Comparison of ENCODE assay signal across 8 cellular contexts in genomic region chr14:81219821-81220487, GRCh38. TPM values are rescaled to one million over a fixed set of nuclear protein-coding genes. Genes with fewer than 3 reads are reported as not detected.
DNase-seq lines count a peak whose midpoint lies in the region; ATAC-seq and TF ChIP-seq lines count a peak whose summit lies in the region.

No MANE protein-coding gene starts in this region.

- TF ChIP-seq CTCF in HFFc6 (IDR thresholded peaks at IDR 0.05) = no peak
- no peak for TF ChIP-seq CTCF in psoas muscle (IDR thresholded peaks at IDR 0.05)

- H3K27ac ChIP-seq in SK-N-MC = peak overlapping the region; percentile 94
- H3K27ac ChIP-seq in psoas muscle = peak overlapping the region; percentile 97

- H3K36me3 ChIP-seq in SK-N-MC (ENCODE audit: insufficient read depth, low read length) (peaks cover 22% of the 10 kb centered on the region), psoas muscle (ENCODE audit: insufficient read depth in 1 of 2, low read depth in 1 of 2) (peaks cover 0 to 14% of the 10 kb centered on the region in 2 donors)

- H3K4me3 Mint-ChIP-seq in HFFc6 = peak overlapping the region; percentile 99
- peak overlapping the region; percentile 100 for H3K4me3 Mint-ChIP-seq in activated naive CD8-positive, alpha-beta T cell treated with anti-CD3 and anti-CD28 coated beads, Interleukin-2, amount 10 ng/mL, durations not matched to agents 7 days and 5 days

- H3K4me1 Mint-ChIP-seq in HFFc6 (ENCODE audit: low read depth) = peaks cover 37% of the 10 kb centered on the region
- H3K4me1 Mint-ChIP-seq in activated naive CD8-positive, alpha-beta T cell treated with anti-CD3 and anti-CD28 coated beads, Interleukin-2, amount 10 ng/mL, durations not matched to agents 7 days and 5 days = peaks cover 16% of the 10 kb centered on the region

- H3K4me1 ChIP-seq in psoas muscle = peaks cover 22% of the 10 kb centered on the region

- peak; percentile 2 for ATAC-seq in activated naive CD8-positive, alpha-beta T cell treated with anti-CD3 and anti-CD28 coated beads, Interleukin-2, amount 10 ng/mL, durations not matched to agents 7 days and 5 days (ENCODE audit: low read depth)
- ATAC-seq in left ventricle myocardium superior = peak; percentile 7
- ATAC-seq in psoas muscle = peak in 3 of 4 donors; percentile 2 to 27 (median 7)
- no peak for ATAC-seq in HG02678 (IDR thresholded peaks at IDR 0.05; ENCODE audit: unreplicated experiment)

- H3K27me3 ChIP-seq in psoas muscle (ENCODE audit: insufficient read depth in 3 of 3, low read length in 2 of 3) = no peaks in the 10 kb centered on the region

- peaks cover 9% of the 10 kb centered on the region for H3K27me3 Mint-ChIP-seq in HFFc6 (ENCODE audit: insufficient read depth)
- peaks cover 2% of the 10 kb centered on the region for H3K27me3 Mint-ChIP-seq in activated naive CD8-positive, alpha-beta T cell treated with anti-CD3 and anti-CD28 coated beads, Interleukin-2, amount 10 ng/mL, durations not matched to agents 7 days and 5 days

- DNase-seq in C1 segment of cervical spinal cord (lab: John Stamatoyannopoulos, UW) = peak in 8 of 14 donors; percentile 37 to 80 (median 62)
- peak; percentile 5 for DNase-seq in HFFc6
- DNase-seq in SK-N-MC (ENCODE audit: low read depth, low spot score) = no peak
- peak; percentile 68 for DNase-seq in activated naive CD8-positive, alpha-beta T cell treated with anti-CD3 and anti-CD28 coated beads, Interleukin-2, amount 10 ng/mL, durations not matched to agents 7 days and 5 days
- DNase-seq in left ventricle myocardium superior = peak; percentile 74
- peak; percentile 47 to 79 for DNase-seq in psoas muscle
- DNase-seq in NAMALWA (ENCODE audit: low spot score) = no peak

- POLR2A ChIA-PET in activated naive CD8-positive, alpha-beta T cell treated with anti-CD3 and anti-CD28 coated beads, Interleukin-2, amount 10 ng/mL, durations not matched to agents 7 days and 5 days (lab: Charles Lee) = interaction anchor here (0.6 to 1.8 kb wide), 11 partner anchors 11 to 313 kb away, joined by 3 to 26 read pairs (median 7); partner anchors contain the start of gene SEL1L

- H3K9ac ChIP-seq in SK-N-MC (ENCODE audit: insufficient read length) = peak overlapping the region; percentile 98

- H3K4me3 ChIP-seq in SK-N-MC (peak overlapping the region; percentile 98), psoas muscle (peak overlapping the region; percentile 87)

- H3K36me3 Mint-ChIP-seq in HFFc6 (ENCODE audit: low read depth) = peaks cover 8% of the 10 kb centered on the region
- peaks cover 16% of the 10 kb centered on the region for H3K36me3 Mint-ChIP-seq in activated naive CD8-positive, alpha-beta T cell treated with anti-CD3 and anti-CD28 coated beads, Interleukin-2, amount 10 ng/mL, durations not matched to agents 7 days and 5 days

- intact Hi-C loops in left ventricle myocardium superior (cut with micrococcal nuclease) = no loop called here
- intact Hi-C loops in psoas muscle (cut with DNase I) = loop anchor here (5.0 to 10.0 kb wide), 4 partner anchors 47 to 265 kb away; partner anchors contain the start of gene TSHR (in 1 of the 2)

- WGBS in psoas muscle, 3 donors = 0 to 1% (median 1%) methylated on average over 31 to 72 of the region's 79 CpGs

- H3K9me3 ChIP-seq in SK-N-MC (ENCODE audit: low read depth, low read length) (no peaks in the 10 kb centered on the region), psoas muscle (no peaks in the 10 kb centered on the region)

- peak overlapping the region; percentile 100 for H3K27ac Mint-ChIP-seq in HFFc6
- H3K27ac Mint-ChIP-seq in activated naive CD8-positive, alpha-beta T cell treated with anti-CD3 and anti-CD28 coated beads, Interleukin-2, amount 10 ng/mL, durations not matched to agents 7 days and 5 days = peak overlapping the region; percentile 100

- H3K9me3 Mint-ChIP-seq in HFFc6 = peaks cover 5% of the 10 kb centered on the region
- H3K9me3 Mint-ChIP-seq in activated naive CD8-positive, alpha-beta T cell treated with anti-CD3 and anti-CD28 coated beads, Interleukin-2, amount 10 ng/mL, durations not matched to agents 7 days and 5 days = no peaks in the 10 kb centered on the region

RNA-seq across cellular contexts. Expression of gene GTF2A1, which starts 0.8 kb away (rescaled TPM):
- total RNA-seq in HFFc6 (2021; fragmentation: NEBNext Ultra II Directional; extraction: Animal tissue kit (Norgen Biotek cat#: 25700)) = 10 to 100 TPM; 37.6 to 47.6 (median 40.3) TPM
- total RNA-seq in activated naive CD8-positive, alpha-beta T cell treated with anti-CD3 and anti-CD28 coated beads, Interleukin-2, amount 10 ng/mL, durations not matched to agents 7 days and 5 days = 10 to 100 TPM; 35.1 to 35.8 TPM
- total RNA-seq in left ventricle myocardium superior (18.9 TPM), psoas muscle (10 to 100 TPM; 25.5 to 45.1 (median 33.0) TPM)
- 10 to 100 TPM in 1 of 3 donors, 1 to 10 TPM in 2; 8.1 to 25.3 (median 8.8) TPM for polyA plus RNA-seq in psoas muscle

Comparison
In these comparisons a context has a peak if more than half of its experiments do, and no peak if none do; other contexts are left out.
1. DNase-seq: peak in C1 segment of cervical spinal cord (8 of 14), HFFc6 (single experiment), activated naive CD8-positive, alpha-beta T cell treated with anti-CD3 and anti-CD28 coated beads, Interleukin-2, amount 10 ng/mL, durations not matched to agents 7 days and 5 days (single experiment), left ventricle myocardium superior (single experiment) and psoas muscle (2 of 2); none in SK-N-MC (single experiment) and NAMALWA (single experiment).